In the genomic region with DNA sequence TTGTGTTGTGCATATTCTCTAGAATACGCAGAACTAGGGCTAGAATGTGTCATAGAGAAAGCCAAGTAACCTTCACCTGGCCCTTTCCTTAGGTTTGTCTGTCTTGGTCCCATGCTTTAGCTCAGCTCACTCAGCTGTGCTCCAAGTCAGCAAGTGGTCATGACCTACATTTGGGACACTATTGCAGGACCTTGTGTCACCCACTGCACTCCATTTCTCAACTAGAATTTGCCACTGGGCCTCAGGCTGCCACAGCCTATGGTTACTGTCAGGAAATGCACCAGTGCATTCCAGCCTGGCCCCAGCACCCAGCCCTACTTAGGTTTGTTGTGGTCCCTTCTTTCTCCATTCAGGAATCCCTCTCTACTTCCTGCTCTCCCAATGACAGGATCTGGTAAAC, we compare ENCODE assay signal across 2 cellular contexts.
TF ChIP-seq lines count a peak whose summit lies in the region.

No MANE protein-coding gene starts in this region.

TF ChIP-seq in GM23338, 12 proteins besides CTCF, POLR2A, EP300 and RAD21:
- TF ChIP-seq, protein P1, sequence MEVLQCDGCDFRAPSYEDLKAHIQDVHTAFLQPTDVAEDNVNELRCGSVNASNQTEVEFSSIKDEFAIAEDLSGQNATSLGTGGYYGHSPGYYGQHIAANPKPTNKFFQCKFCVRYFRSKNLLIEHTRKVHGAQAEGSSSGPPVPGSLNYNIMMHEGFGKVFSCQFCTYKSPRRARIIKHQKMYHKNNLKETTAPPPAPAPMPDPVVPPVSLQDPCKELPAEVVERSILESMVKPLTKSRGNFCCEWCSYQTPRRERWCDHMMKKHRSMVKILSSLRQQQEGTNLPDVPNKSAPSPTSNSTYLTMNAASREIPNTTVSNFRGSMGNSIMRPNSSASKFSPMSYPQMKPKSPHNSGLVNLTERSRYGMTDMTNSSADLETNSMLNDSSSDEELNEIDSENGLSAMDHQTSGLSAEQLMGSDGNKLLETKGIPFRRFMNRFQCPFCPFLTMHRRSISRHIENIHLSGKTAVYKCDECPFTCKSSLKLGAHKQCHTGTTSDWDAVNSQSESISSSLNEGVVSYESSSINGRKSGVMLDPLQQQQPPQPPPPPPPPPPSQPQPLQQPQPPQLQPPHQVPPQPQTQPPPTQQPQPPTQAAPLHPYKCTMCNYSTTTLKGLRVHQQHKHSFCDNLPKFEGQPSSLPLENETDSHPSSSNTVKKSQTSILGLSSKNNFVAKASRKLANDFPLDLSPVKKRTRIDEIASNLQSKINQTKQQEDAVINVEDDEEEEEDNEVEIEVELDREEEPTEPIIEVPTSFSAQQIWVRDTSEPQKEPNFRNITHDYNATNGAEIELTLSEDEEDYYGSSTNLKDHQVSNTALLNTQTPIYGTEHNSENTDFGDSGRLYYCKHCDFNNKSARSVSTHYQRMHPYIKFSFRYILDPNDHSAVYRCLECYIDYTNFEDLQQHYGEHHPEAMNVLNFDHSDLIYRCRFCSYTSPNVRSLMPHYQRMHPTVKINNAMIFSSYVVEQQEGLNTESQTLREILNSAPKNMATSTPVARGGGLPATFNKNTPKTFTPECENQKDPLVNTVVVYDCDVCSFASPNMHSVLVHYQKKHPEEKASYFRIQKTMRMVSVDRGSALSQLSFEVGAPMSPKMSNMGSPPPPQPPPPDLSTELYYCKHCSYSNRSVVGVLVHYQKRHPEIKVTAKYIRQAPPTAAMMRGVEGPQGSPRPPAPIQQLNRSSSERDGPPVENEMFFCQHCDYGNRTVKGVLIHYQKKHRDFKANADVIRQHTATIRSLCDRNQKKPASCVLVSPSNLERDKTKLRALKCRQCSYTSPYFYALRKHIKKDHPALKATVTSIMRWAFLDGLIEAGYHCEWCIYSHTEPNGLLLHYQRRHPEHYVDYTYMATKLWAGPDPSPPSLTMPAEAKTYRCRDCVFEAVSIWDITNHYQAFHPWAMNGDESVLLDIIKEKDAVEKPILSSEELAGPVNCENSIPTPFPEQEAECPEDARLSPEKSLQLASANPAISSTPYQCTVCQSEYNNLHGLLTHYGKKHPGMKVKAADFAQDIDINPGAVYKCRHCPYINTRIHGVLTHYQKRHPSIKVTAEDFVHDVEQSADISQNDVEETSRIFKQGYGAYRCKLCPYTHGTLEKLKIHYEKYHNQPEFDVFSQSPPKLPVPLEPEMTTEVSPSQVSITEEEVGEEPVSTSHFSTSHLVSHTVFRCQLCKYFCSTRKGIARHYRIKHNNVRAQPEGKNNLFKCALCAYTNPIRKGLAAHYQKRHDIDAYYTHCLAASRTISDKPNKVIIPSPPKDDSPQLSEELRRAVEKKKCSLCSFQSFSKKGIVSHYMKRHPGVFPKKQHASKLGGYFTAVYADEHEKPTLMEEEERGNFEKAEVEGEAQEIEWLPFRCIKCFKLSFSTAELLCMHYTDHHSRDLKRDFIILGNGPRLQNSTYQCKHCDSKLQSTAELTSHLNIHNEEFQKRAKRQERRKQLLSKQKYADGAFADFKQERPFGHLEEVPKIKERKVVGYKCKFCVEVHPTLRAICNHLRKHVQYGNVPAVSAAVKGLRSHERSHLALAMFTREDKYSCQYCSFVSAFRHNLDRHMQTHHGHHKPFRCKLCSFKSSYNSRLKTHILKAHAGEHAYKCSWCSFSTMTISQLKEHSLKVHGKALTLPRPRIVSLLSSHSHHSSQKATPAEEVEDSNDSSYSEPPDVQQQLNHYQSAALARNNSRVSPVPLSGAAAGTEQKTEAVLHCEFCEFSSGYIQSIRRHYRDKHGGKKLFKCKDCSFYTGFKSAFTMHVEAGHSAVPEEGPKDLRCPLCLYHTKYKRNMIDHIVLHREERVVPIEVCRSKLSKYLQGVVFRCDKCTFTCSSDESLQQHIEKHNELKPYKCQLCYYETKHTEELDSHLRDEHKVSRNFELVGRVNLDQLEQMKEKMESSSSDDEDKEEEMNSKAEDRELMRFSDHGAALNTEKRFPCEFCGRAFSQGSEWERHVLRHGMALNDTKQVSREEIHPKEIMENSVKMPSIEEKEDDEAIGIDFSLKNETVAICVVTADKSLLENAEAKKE (CRISPR knock-in tag; IDR thresholded peaks at IDR 0.05): no peak
- TF ChIP-seq, protein P2, sequence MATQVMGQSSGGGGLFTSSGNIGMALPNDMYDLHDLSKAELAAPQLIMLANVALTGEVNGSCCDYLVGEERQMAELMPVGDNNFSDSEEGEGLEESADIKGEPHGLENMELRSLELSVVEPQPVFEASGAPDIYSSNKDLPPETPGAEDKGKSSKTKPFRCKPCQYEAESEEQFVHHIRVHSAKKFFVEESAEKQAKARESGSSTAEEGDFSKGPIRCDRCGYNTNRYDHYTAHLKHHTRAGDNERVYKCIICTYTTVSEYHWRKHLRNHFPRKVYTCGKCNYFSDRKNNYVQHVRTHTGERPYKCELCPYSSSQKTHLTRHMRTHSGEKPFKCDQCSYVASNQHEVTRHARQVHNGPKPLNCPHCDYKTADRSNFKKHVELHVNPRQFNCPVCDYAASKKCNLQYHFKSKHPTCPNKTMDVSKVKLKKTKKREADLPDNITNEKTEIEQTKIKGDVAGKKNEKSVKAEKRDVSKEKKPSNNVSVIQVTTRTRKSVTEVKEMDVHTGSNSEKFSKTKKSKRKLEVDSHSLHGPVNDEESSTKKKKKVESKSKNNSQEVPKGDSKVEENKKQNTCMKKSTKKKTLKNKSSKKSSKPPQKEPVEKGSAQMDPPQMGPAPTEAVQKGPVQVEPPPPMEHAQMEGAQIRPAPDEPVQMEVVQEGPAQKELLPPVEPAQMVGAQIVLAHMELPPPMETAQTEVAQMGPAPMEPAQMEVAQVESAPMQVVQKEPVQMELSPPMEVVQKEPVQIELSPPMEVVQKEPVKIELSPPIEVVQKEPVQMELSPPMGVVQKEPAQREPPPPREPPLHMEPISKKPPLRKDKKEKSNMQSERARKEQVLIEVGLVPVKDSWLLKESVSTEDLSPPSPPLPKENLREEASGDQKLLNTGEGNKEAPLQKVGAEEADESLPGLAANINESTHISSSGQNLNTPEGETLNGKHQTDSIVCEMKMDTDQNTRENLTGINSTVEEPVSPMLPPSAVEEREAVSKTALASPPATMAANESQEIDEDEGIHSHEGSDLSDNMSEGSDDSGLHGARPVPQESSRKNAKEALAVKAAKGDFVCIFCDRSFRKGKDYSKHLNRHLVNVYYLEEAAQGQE (IDR thresholded peaks at IDR 0.05; ENCODE audit: unreplicated experiment): no peak

TF ChIP-seq in WTC11, 78 proteins besides CTCF, POLR2A, EP300 and RAD21 (continued from another document):
- TF ChIP-seq, protein P3, sequence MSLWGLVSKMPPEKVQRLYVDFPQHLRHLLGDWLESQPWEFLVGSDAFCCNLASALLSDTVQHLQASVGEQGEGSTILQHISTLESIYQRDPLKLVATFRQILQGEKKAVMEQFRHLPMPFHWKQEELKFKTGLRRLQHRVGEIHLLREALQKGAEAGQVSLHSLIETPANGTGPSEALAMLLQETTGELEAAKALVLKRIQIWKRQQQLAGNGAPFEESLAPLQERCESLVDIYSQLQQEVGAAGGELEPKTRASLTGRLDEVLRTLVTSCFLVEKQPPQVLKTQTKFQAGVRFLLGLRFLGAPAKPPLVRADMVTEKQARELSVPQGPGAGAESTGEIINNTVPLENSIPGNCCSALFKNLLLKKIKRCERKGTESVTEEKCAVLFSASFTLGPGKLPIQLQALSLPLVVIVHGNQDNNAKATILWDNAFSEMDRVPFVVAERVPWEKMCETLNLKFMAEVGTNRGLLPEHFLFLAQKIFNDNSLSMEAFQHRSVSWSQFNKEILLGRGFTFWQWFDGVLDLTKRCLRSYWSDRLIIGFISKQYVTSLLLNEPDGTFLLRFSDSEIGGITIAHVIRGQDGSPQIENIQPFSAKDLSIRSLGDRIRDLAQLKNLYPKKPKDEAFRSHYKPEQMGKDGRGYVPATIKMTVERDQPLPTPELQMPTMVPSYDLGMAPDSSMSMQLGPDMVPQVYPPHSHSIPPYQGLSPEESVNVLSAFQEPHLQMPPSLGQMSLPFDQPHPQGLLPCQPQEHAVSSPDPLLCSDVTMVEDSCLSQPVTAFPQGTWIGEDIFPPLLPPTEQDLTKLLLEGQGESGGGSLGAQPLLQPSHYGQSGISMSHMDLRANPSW (CRISPR knock-in tag; conservative IDR thresholded peaks at IDR 0.05; ENCODE audit: low read depth): no peak
- TF ChIP-seq FOXK1 (CRISPR knock-in tag; IDR thresholded peaks at IDR 0.05): no peak
- TF ChIP-seq, protein P4, sequence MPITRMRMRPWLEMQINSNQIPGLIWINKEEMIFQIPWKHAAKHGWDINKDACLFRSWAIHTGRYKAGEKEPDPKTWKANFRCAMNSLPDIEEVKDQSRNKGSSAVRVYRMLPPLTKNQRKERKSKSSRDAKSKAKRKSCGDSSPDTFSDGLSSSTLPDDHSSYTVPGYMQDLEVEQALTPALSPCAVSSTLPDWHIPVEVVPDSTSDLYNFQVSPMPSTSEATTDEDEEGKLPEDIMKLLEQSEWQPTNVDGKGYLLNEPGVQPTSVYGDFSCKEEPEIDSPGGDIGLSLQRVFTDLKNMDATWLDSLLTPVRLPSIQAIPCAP (CRISPR knock-in tag; IDR thresholded peaks at IDR 0.05): no peak
- TF ChIP-seq, protein P5, sequence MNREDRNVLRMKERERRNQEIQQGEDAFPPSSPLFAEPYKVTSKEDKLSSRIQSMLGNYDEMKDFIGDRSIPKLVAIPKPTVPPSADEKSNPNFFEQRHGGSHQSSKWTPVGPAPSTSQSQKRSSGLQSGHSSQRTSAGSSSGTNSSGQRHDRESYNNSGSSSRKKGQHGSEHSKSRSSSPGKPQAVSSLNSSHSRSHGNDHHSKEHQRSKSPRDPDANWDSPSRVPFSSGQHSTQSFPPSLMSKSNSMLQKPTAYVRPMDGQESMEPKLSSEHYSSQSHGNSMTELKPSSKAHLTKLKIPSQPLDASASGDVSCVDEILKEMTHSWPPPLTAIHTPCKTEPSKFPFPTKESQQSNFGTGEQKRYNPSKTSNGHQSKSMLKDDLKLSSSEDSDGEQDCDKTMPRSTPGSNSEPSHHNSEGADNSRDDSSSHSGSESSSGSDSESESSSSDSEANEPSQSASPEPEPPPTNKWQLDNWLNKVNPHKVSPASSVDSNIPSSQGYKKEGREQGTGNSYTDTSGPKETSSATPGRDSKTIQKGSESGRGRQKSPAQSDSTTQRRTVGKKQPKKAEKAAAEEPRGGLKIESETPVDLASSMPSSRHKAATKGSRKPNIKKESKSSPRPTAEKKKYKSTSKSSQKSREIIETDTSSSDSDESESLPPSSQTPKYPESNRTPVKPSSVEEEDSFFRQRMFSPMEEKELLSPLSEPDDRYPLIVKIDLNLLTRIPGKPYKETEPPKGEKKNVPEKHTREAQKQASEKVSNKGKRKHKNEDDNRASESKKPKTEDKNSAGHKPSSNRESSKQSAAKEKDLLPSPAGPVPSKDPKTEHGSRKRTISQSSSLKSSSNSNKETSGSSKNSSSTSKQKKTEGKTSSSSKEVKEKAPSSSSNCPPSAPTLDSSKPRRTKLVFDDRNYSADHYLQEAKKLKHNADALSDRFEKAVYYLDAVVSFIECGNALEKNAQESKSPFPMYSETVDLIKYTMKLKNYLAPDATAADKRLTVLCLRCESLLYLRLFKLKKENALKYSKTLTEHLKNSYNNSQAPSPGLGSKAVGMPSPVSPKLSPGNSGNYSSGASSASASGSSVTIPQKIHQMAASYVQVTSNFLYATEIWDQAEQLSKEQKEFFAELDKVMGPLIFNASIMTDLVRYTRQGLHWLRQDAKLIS (CRISPR knock-in tag; IDR thresholded peaks at IDR 0.05; ENCODE audit: borderline replicate concordance): no peak
- no peak for TF ChIP-seq FOXJ3 (CRISPR knock-in tag; IDR thresholded peaks at IDR 0.05; ENCODE audit: borderline replicate concordance)
